Comparison of ENCODE assay signal across 7 cellular contexts in the genomic region with DNA sequence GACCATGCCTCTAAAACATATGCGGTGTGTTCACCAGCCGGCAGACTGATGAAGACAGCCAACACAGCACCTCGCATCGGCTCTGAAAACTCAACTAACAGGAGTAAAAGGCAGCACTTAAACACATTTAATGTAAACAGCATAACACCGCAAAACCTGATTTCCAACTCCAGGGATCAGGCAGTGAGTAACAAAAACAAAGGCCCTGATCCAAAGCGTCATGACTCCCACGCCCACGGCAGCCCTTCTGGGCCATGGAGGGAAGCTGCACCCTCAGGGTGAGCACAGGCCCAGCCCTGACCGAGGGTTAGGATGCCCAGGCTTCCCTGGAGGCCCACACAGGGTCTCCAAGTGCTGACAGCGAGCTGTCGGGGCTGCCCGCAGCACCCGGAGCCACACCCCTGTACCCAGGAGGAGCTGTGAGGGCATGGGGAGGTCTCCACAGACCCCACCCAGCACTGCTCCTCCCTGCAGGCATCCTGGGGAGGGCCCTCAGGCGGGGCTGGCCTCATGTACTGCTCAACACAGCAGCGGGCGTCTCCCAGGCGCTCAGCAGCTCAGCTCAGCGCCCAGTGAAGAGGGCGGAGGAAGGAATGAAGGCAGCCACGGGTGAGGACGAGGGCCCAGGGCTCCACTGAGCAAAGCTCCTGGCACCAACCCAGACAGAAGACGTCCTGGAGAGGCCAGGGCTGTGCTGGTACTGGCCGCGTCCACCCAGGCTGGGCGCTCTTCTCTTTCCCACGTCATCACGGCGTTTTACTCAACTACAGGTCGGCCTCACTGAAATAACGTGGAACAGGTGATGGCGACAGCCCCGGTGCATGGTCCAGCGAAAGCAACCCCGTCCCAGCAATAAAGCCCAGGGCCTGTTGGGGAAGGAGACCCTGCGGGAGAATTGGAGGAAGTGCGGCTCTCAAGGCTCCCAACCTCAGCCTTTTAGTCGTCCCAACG. TPM values are rescaled to one million over a fixed set of nuclear protein-coding genes. Genes with fewer than 3 reads are reported as not detected.
DNase-seq lines count a peak whose midpoint lies in the region; ATAC-seq lines count a peak whose summit lies in the region.

No MANE protein-coding gene starts in this region.

- peak overlapping the region; percentile 59 to 85 (median 75) for H3K4me3 Mint-ChIP-seq in immature natural killer cell

- peaks cover 73 to 83% of the 10 kb centered on the region in 2 donors for H3K4me1 Mint-ChIP-seq in immature natural killer cell

- H3K36me3 Mint-ChIP-seq in immature natural killer cell: peaks cover 14 to 22% (median 22%) of the 10 kb centered on the region in 3 donors

- H3K36me3 ChIP-seq in HUES6 (ENCODE audit: control insufficient read depth, insufficient read depth, low read length): no peaks in the 10 kb centered on the region
- peaks cover 0 to 6% of the 10 kb centered on the region in 2 donors for H3K36me3 ChIP-seq in stomach smooth muscle (ENCODE audit: control insufficient read depth in 2 of 2, insufficient read depth in 2 of 2, low read length in 2 of 2)

- ATAC-seq in HG03045 (IDR thresholded peaks at IDR 0.05; ENCODE audit: unreplicated experiment): no peak

- no peak overlapping the region for H3K4me3 ChIP-seq in HUES6 (ENCODE audit: low read depth, low read length)
- no peak overlapping the region for H3K4me3 ChIP-seq in stomach smooth muscle (ENCODE audit: low read length in 2 of 2)

- peaks cover 0 to 4% (median 0%) of the 10 kb centered on the region in 6 donors for H3K9me3 Mint-ChIP-seq in immature natural killer cell

- DNase-seq in amniotic epithelial cell (ENCODE audit: low read depth) (peak; percentile 90), immature natural killer cell (no peak), cortex of kidney (lab: John Stamatoyannopoulos, UW) (no peak), KBM-7 (no peak)

- peaks cover 27 to 56% (median 38%) of the 10 kb centered on the region in 3 donors for H3K27me3 Mint-ChIP-seq in immature natural killer cell (ENCODE audit: low read depth in 3 of 3)

- H3K27ac ChIP-seq in HUES6 (ENCODE audit: low read depth, low read length): 0 out of 2 replicates have a peak overlapping the region, but pooled peaks have one; percentile 21
- peak overlapping the region; percentile 24 for H3K27ac ChIP-seq in stomach smooth muscle (ENCODE audit: low read length)

- in situ Hi-C loops in KBM-7 (cut with MboI; ENCODE audit: low pct_unique_long_range_greater_than_20kb, low sequenced_read_pairs): no loop called here

- H3K27me3 ChIP-seq in HUES6 (ENCODE audit: control insufficient read depth, insufficient read depth, low read length) (no peaks in the 10 kb centered on the region), stomach smooth muscle (ENCODE audit: control insufficient read depth in 1 of 2, insufficient read depth in 2 of 2, low read length in 2 of 2) (no peaks in the 10 kb centered on the region)

- peak overlapping the region; percentile 89 to 95 (median 91) for H3K27ac Mint-ChIP-seq in immature natural killer cell

- H3K9ac ChIP-seq in HUES6 (ENCODE audit: low read length): no peak overlapping the region
- no peak overlapping the region for H3K9ac ChIP-seq in stomach smooth muscle (ENCODE audit: low read length in 2 of 2)

- H3K9me3 ChIP-seq in HUES6 (ENCODE audit: control insufficient read depth, insufficient read depth, low read depth, low read length): no peaks in the 10 kb centered on the region
- no peaks in the 10 kb centered on the region for H3K9me3 ChIP-seq in stomach smooth muscle (ENCODE audit: control insufficient read depth in 2 of 2, low read length in 2 of 2)

- H3K4me1 ChIP-seq in HUES6 (ENCODE audit: control insufficient read depth, insufficient read depth, low read length) (peaks cover 8% of the 10 kb centered on the region; the same call in 1 of the 2 replicates), stomach smooth muscle (ENCODE audit: control insufficient read depth, insufficient read depth, low read length) (peaks cover 17% of the 10 kb centered on the region)

RNA-seq across cellular contexts. Expression of a gene that starts 53.6 kb away (rescaled TPM):
- 100 to 1,000 TPM in 1 of 3 donors, 10 to 100 TPM in 2; 37.4 to 153 (median 64.8) TPM for polyA plus RNA-seq in immature natural killer cell
